8 cellular contexts compared by ENCODE assay signal in the genomic region with DNA sequence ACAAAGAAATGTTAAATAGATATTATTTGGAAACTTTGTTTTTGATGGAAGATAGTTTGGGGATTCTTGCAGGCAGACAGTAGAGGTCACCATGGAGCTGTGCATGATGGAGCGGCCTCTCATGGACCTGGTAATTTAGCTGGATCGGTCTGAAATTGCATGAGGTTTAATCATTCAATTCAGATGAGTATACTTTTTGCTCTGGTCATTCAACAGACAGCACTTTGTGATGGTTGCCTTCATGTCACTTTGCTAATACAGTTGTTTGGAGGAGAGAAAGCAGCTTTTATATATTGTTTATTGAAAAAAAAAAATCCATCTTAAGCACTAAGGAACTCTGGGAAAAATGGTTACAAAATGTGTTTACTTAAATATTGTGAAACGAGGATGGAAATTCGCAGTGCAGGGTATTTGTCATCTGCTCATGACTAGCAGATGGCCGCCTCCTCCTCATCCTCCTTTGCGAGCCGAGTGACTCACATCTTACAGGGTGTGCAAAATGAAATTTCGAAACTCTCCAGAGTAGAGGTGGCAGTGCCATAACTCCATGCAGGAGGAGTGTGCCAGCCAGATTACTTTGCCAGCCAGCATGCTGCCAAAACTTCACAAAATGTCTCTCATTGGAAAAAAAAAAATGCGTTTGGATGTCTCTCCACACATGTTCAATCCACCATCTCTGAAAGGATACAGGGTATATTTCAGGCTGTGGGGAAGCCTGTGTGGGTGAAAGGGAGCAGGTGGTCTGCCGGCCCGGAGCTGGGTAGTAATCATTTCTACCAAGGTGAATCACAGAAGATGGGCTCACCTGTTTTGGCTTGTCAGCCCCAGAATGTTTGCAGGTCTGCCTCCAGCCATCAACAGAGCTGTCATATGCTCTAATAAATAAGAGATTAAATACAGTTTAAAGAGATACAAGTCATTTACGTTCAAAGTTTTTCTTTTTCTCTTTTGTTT.
DNase-seq lines count a peak whose midpoint lies in the region; ATAC-seq and TF ChIP-seq lines count a peak whose summit lies in the region.

No MANE protein-coding gene starts in this region.

- WGBS in hepatocyte (ENCODE audit: low lambda C conversion rate, missing lambda C conversion rate), result 56% methylated on average over 12 of the region's 12 CpGs
- 46% methylated on average over 12 of the region's 12 CpGs for WGBS in smooth muscle cell (ENCODE audit: low lambda C conversion rate)

- H3K9me3 ChIP-seq in hepatocyte (ENCODE audit: low read depth) (no peaks in the 10 kb centered on the region), smooth muscle cell (replicated peaks; ENCODE audit: low read depth) (no peaks in the 10 kb centered on the region)

- H3K36me3 ChIP-seq in hepatocyte (replicated peaks; ENCODE audit: insufficient read depth, low read depth) (no peaks in the 10 kb centered on the region), smooth muscle cell (ENCODE audit: low read depth) (no peaks in the 10 kb centered on the region)

- no peaks in the 10 kb centered on the region for H3K9me2 ChIP-seq in hepatocyte (replicated peaks; ENCODE audit: insufficient read depth)

- no peak overlapping the region for H3K9ac ChIP-seq in smooth muscle cell (ENCODE audit: low read depth)

- H3K79me2 ChIP-seq in hepatocyte (no peaks in the 10 kb centered on the region), smooth muscle cell (ENCODE audit: low read depth) (no peaks in the 10 kb centered on the region)

- peak overlapping the region; percentile 41; the same call in 1 of the 2 replicates for H3K27ac ChIP-seq in C4-2B
- peak overlapping the region; percentile 70 for H3K27ac ChIP-seq in hepatocyte
- peak overlapping the region; percentile 71 for H3K27ac ChIP-seq in smooth muscle cell (ENCODE audit: low read depth)

- peak overlapping the region; percentile 25 for H3K4me2 ChIP-seq in hepatocyte
- H3K4me2 ChIP-seq in smooth muscle cell, result peak overlapping the region; percentile 37

- H2AFZ ChIP-seq in hepatocyte (no peak overlapping the region), smooth muscle cell (ENCODE audit: low read depth) (no peak overlapping the region)

- in situ Hi-C loops in SK-MEL-5 (cut with HindIII; ENCODE audit: low pct_unique_long_range_greater_than_20kb, low sequenced_read_pairs) (no loop called here), astrocyte of the cerebellum (cut with HindIII; ENCODE audit: low sequenced_read_pairs) (no loop called here)

- H3K4me1 ChIP-seq in hepatocyte (ENCODE audit: insufficient read depth), result peaks cover 3% of the 10 kb centered on the region
- H3K4me1 ChIP-seq in smooth muscle cell (ENCODE audit: low read depth), result no peaks in the 10 kb centered on the region

- H3F3A ChIP-seq in smooth muscle cell (ENCODE audit: low read depth), result no peaks in the 10 kb centered on the region

- peak; percentile 56 for ATAC-seq in HG02885 (IDR thresholded peaks at IDR 0.05; ENCODE audit: poor library complexity, unreplicated experiment)
- ATAC-seq in GM21381 (IDR thresholded peaks at IDR 0.05; ENCODE audit: unreplicated experiment), result no peak
- ATAC-seq in GM19397 (IDR thresholded peaks at IDR 0.05; ENCODE audit: unreplicated experiment), result no peak

- H3K4me3 ChIP-seq in astrocyte of the cerebellum (ENCODE audit: low read depth, low read length) (no peak overlapping the region), hepatocyte (no peak overlapping the region), smooth muscle cell (no peak overlapping the region)

- peak; percentile 45 for DNase-seq in SK-MEL-5 (ENCODE audit: low read depth, low spot score)
- peak; percentile 64 for DNase-seq in astrocyte of the cerebellum (ENCODE audit: low read depth)
- DNase-seq in hepatocyte (ENCODE audit: low spot score), result peak; percentile 71
- DNase-seq in smooth muscle cell (lab: John Stamatoyannopoulos, UW; ENCODE audit: unreplicated experiment), result no peak

- H3K27me3 ChIP-seq in hepatocyte, result no peaks in the 10 kb centered on the region
- H3K27me3 ChIP-seq in smooth muscle cell (ENCODE audit: low read depth), result no peaks in the 10 kb centered on the region

- H4K20me1 ChIP-seq in hepatocyte (ENCODE audit: insufficient read depth, poor library complexity, severe bottlenecking), result no peaks in the 10 kb centered on the region
- no peaks in the 10 kb centered on the region for H4K20me1 ChIP-seq in smooth muscle cell (ENCODE audit: low read depth)

- TF ChIP-seq CTCF in C4-2B (conservative IDR thresholded peaks at IDR 0.05) (peak; percentile 80), astrocyte of the cerebellum (IDR thresholded peaks at IDR 0.05; ENCODE audit: low read depth, low read length, missing control alignments) (peak; percentile 74), hepatocyte (IDR thresholded peaks at IDR 0.05; ENCODE audit: poor library complexity) (peak; percentile 62), smooth muscle cell (IDR thresholded peaks at IDR 0.05; ENCODE audit: borderline replicate concordance, insufficient read depth, poor library complexity, severe bottlenecking) (peak; percentile 58)
